Comparison of ENCODE assay signal across 12 cellular contexts in the genomic region with DNA sequence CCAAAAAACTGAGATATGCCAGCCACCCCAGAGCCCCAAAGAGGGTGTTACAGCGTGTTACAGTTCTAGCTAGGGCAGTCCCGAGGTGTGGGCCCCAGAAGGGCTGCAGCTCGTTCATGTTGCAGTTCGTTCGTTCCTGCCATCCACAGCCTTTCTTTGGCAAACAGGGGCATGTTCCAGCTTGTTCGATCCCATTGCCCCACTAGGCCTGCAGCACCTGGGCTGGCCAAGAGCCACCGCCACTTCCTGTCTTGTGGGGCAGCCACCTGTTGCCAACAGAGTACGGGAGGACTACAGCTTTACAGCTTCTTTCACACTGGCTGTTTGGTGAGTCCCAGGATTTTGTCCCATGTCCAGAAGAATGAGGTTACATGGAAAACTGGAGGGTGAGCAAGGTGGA.
"Had no signal": no experiment of that assay in that cellular context is flagged by ENCODE, and none has a peak within 500 bp of the region (broad histone marks: within the 10 kb centered on the region; RNA-seq: fewer than 3 reads in every experiment).

No MANE protein-coding gene starts in this region.

- H3K27me3 ChIP-seq: body of pancreas, thyroid gland, vagina had no signal

- H3K27ac ChIP-seq: body of pancreas, parathyroid adenoma, skin epidermis, thyroid gland, vagina had no signal

- DNase-seq: activated B cell treated with CpG ODN at 0.5 μM for 24 hours; activated CD4-positive, alpha-beta T cell treated with anti-CD3 and anti-CD28 coated beads, Interleukin-2, amount 50 U/mL, for 1 hour; body of pancreas; effector memory CD4-positive, alpha-beta T cell; left cardiac atrium; naive B cell; retina; thyroid gland had no signal

- H3K36me3 ChIP-seq: thyroid gland, vagina had no signal

- ATAC-seq: body of pancreas, left cardiac atrium had no signal

- H3K4me3 ChIP-seq: body of pancreas, lung, skin epidermis, thyroid gland, vagina had no signal

- H3K9me3 ChIP-seq: body of pancreas, thyroid gland, vagina had no signal

- H3K4me1 ChIP-seq: body of pancreas, parathyroid adenoma, thyroid gland, vagina had no signal
